In the genomic region with DNA sequence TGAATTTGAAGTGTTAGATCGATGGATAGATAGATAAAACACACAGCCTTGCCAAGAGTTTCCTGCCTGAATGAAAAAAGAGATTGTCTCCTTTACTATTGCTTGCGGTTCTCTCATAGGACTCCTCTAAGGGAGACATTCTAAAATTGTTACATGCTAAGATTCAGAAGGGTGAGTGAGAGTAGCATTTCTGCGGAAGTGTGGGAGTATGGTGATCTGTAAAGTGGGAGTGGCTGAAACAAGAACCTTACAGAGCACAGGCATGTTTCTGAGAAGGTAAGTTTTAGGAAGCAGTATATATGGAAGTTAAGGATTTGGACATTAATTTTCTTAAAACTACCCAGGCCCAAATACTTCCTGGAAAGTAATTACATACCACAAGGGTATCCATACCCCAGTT, we compare ENCODE assay signal across 18 cellular contexts.
A peak's percentile ranks its signal among the peaks of the same experiment; 100 is the strongest.
DNase-seq lines count a peak whose midpoint lies in the region; ATAC-seq and TF ChIP-seq lines count a peak whose summit lies in the region.
"Had no signal": no experiment of that assay in that cellular context is flagged by ENCODE, and none has a peak within 500 bp of the region (broad histone marks: within the 10 kb centered on the region; RNA-seq: fewer than 3 reads in every experiment).

No MANE protein-coding gene starts in this region.

- DNase-seq in H9 (no peak), amniotic epithelial cell (ENCODE audit: low read depth) (peak; percentile 12), epithelial cell of prostate (ENCODE audit: low read depth, low spot score) (no peak), nephron progenitor cell (no peak), aorta (no peak), OCI-LY7 (ENCODE audit: low spot score) (no peak)
- DNase-seq in activated CD8-positive, alpha-beta memory T cell treated with anti-CD3 and anti-CD28 coated beads, Interleukin-2, amount 50 U/mL, for 4 hours: no peak
- DNase-seq: BE2C; CD8-positive, alpha-beta T cell; COR-L47; DMS153; DND-41; GDM1; IMR-90 had no signal

- H3K4me2 ChIP-seq in H9 (ENCODE audit: insufficient read depth, insufficient read length, low read length) (no peak overlapping the region), OCI-LY7 (ENCODE audit: low read length) (no peak overlapping the region)
- H3K4me2 ChIP-seq: A549 had no signal

- no peaks in the 10 kb centered on the region for H3K79me1 ChIP-seq in H9 (ENCODE audit: insufficient read depth, low read depth, low read length, poor library complexity, severe bottlenecking)

- H3K18ac ChIP-seq in H9 (ENCODE audit: insufficient read length, low read depth, low read length): no peak overlapping the region

- no peak overlapping the region for H2BK15ac ChIP-seq in H9 (ENCODE audit: low read depth, low read length)

- H2BK120ac ChIP-seq in H9 (ENCODE audit: low read depth, low read length, poor library complexity, severe bottlenecking): no peak overlapping the region

- no peak overlapping the region for H4K91ac ChIP-seq in H9 (ENCODE audit: insufficient read length, low read depth, low read length)

- no peaks in the 10 kb centered on the region for H3K9me2 ChIP-seq in OCI-LY7 (ENCODE audit: insufficient read depth, low read length)

- intact Hi-C loops in aorta (cut with DNase I) (no loop called here), OCI-LY7 (cut with micrococcal nuclease; ENCODE audit: unreplicated experiment) (no loop called here)

- H3K79me2 ChIP-seq in H9 (ENCODE audit: insufficient read depth, low read length) (no peaks in the 10 kb centered on the region), OCI-LY7 (ENCODE audit: insufficient read depth, low read depth, low read length) (no peaks in the 10 kb centered on the region)

- no peaks in the 10 kb centered on the region for H3K27me3 ChIP-seq in H9 (ENCODE audit: insufficient read depth, low read length)
- H3K27me3 ChIP-seq in aorta (ENCODE audit: control insufficient read depth in 1 of 2, insufficient read depth in 2 of 2, low read length in 1 of 2): no peaks in the 10 kb centered on the region
- H3K27me3 ChIP-seq: BE2C had no signal

- peaks cover 0 to 3% of the 10 kb centered on the region in 2 donors for H3K36me3 ChIP-seq in aorta (ENCODE audit: control insufficient read depth in 1 of 2, insufficient read depth in 2 of 2, low read length in 1 of 2)
- H3K36me3 ChIP-seq in OCI-LY7 (ENCODE audit: insufficient read depth, low read length): no peaks in the 10 kb centered on the region
- H3K36me3 ChIP-seq: BE2C had no signal

- no peak overlapping the region for H2AFZ ChIP-seq in H9 (ENCODE audit: low read length)
- H2AFZ ChIP-seq in OCI-LY7 (ENCODE audit: low read length): no peak overlapping the region

- H3K9me3 ChIP-seq in H9 (ENCODE audit: control insufficient read depth, low read depth, low read length): no peaks in the 10 kb centered on the region
- H3K9me3 ChIP-seq in aorta (ENCODE audit: control insufficient read depth, low read length): no peaks in the 10 kb centered on the region
- no peaks in the 10 kb centered on the region for H3K9me3 ChIP-seq in OCI-LY7 (ENCODE audit: low read length)
- H3K9me3 ChIP-seq: A549, BE2C had no signal

- H4K8ac ChIP-seq in H9 (replicated peaks; ENCODE audit: insufficient read length, low read depth, low read length): no peak overlapping the region

- no peak overlapping the region for H3K14ac ChIP-seq in H9 (ENCODE audit: insufficient read depth, low read length)

- H3K23ac ChIP-seq in H9 (ENCODE audit: insufficient read length, low read depth, low read length): no peak overlapping the region

- H3K9me3 Mint-ChIP-seq in H9 (no peaks in the 10 kb centered on the region; a peak in 1 of 5 replicates), nephron progenitor cell (peaks cover 6% of the 10 kb centered on the region)
- H3K9me3 Mint-ChIP-seq: CD8-positive, alpha-beta T cell had no signal

- no peak overlapping the region for H2BK5ac ChIP-seq in H9 (ENCODE audit: insufficient read length, low read length)

- POLR2A ChIA-PET in OCI-LY7 (lab: Charles Lee): interaction anchor here (1.0 kb wide), 1 partner anchor 135 kb away, joined by 3 read pairs; no protein-coding TSS in a partner anchor

- H4K20me1 ChIP-seq in H9 (ENCODE audit: control insufficient read depth, insufficient read depth, insufficient read length) (no peaks in the 10 kb centered on the region), OCI-LY7 (ENCODE audit: insufficient read depth, low read length) (no peaks in the 10 kb centered on the region)

- no peak overlapping the region for H3K27ac ChIP-seq in H9 (ENCODE audit: insufficient read length, low read depth, low read length)
- peak overlapping the region; percentile 60 for H3K27ac ChIP-seq in epithelial cell of prostate
- H3K27ac ChIP-seq in aorta (ENCODE audit: low read depth in 1 of 2, low read length in 2 of 2): no peak overlapping the region
- no peak overlapping the region for H3K27ac ChIP-seq in OCI-LY7 (ENCODE audit: low read depth, low read length, poor library complexity, severe bottlenecking)
- H3K27ac ChIP-seq: A549, C4-2B had no signal

- TF ChIP-seq CTCF in H9 (conservative IDR thresholded peaks at IDR 0.05) (no peak), nephron progenitor cell (IDR thresholded peaks at IDR 0.05) (no peak), OCI-LY7 (conservative IDR thresholded peaks at IDR 0.05; ENCODE audit: low read length) (no peak)

- H3T11ph ChIP-seq in H9 (ENCODE audit: low read length): no peak overlapping the region

- H2AK5ac ChIP-seq in H9 (ENCODE audit: insufficient read length, low read length): peak overlapping the region; percentile 75

- no peak overlapping the region for H2BK20ac ChIP-seq in H9 (ENCODE audit: low read depth, low read length, poor library complexity, severe bottlenecking)

- no peak overlapping the region for H3K4me3 ChIP-seq in aorta (ENCODE audit: low read length in 2 of 2)
- no peak overlapping the region for H3K4me3 ChIP-seq in OCI-LY7 (ENCODE audit: low read depth, low read length, poor library complexity, severe bottlenecking)
- H3K4me3 ChIP-seq: A549 had no signal

- BruUV-seq in OCI-LY7 (replicated peaks; lab: Mats Ljungman, UMichigan): no TSS peak

- H3K4ac ChIP-seq in H9 (ENCODE audit: low read depth, low read length): no peak overlapping the region

- H3K56ac ChIP-seq in H9 (ENCODE audit: insufficient read length, low read depth, low read length): no peak overlapping the region

- H3K4me3 Mint-ChIP-seq in H9: no peak overlapping the region
- H3K4me3 Mint-ChIP-seq in nephron progenitor cell: no peak overlapping the region
- H3K4me3 Mint-ChIP-seq: CD8-positive, alpha-beta T cell had no signal

- H3K4me1 Mint-ChIP-seq in H9: peaks cover 7 to 9% of the 10 kb centered on the region in 2 experiments; a peak in 3 of 4 replicates
- peaks cover 36% of the 10 kb centered on the region for H3K4me1 Mint-ChIP-seq in nephron progenitor cell

- H3K27me3 Mint-ChIP-seq in H9 (ENCODE audit: low read depth) (no peaks in the 10 kb centered on the region), nephron progenitor cell (ENCODE audit: low read depth, poor library complexity) (no peaks in the 10 kb centered on the region)

- no peak overlapping the region for H3K9ac ChIP-seq in H9 (ENCODE audit: extremely low read depth, insufficient read length, low read length)

- no peak overlapping the region for H4K5ac ChIP-seq in H9 (ENCODE audit: insufficient read length, low read depth, low read length)

- no peak overlapping the region for H2BK12ac ChIP-seq in H9 (ENCODE audit: insufficient read length, low read depth, low read length)

- CTCF ChIA-PET in OCI-LY7 (lab: Charles Lee; ENCODE audit: unreplicated experiment): no interaction called here

- no peaks in the 10 kb centered on the region for H3K23me2 ChIP-seq in H9 (ENCODE audit: insufficient read length, low read depth, low read length, poor library complexity, severe bottlenecking)

- no peak overlapping the region for H3K27ac Mint-ChIP-seq in H9
- H3K27ac Mint-ChIP-seq in nephron progenitor cell: peak overlapping the region; percentile 47
- H3K27ac Mint-ChIP-seq: CD8-positive, alpha-beta T cell had no signal

- WGBS in H9 (ENCODE audit: extremely low coverage, insufficient read length, low lambda C conversion rate): no CpG with 5 or more reads among the region's 3 CpGs
- WGBS in aorta, 2 donors: 94 to 95% methylated on average over 3 of the region's 3 CpGs

- H3K36me3 Mint-ChIP-seq in H9 (ENCODE audit: insufficient read depth in 1 of 3, low read depth in 3 of 3) (peaks cover 0 to 8% (median 3%) of the 10 kb centered on the region in 3 experiments; a peak in 4 of 7 replicates), nephron progenitor cell (ENCODE audit: low read depth) (peaks cover 36% of the 10 kb centered on the region)

- ATAC-seq in GM19397 (IDR thresholded peaks at IDR 0.05; ENCODE audit: unreplicated experiment) (no peak), aorta (ENCODE audit: low FRiP score) (no peak)
- ATAC-seq: A549; CD8-positive, alpha-beta T cell; HCT116 had no signal

- H3K4me1 ChIP-seq in H9 (ENCODE audit: insufficient read depth, low read length) (no peaks in the 10 kb centered on the region), aorta (ENCODE audit: control insufficient read depth in 1 of 2, insufficient read depth in 2 of 2, low read length in 2 of 2) (peaks cover 0 to 4% of the 10 kb centered on the region in 2 donors), OCI-LY7 (ENCODE audit: insufficient read depth, low read length, poor library complexity, severe bottlenecking) (no peaks in the 10 kb centered on the region)
- H3K4me1 ChIP-seq: BE2C had no signal
